8 cellular contexts compared by ENCODE assay signal in the genomic region with DNA sequence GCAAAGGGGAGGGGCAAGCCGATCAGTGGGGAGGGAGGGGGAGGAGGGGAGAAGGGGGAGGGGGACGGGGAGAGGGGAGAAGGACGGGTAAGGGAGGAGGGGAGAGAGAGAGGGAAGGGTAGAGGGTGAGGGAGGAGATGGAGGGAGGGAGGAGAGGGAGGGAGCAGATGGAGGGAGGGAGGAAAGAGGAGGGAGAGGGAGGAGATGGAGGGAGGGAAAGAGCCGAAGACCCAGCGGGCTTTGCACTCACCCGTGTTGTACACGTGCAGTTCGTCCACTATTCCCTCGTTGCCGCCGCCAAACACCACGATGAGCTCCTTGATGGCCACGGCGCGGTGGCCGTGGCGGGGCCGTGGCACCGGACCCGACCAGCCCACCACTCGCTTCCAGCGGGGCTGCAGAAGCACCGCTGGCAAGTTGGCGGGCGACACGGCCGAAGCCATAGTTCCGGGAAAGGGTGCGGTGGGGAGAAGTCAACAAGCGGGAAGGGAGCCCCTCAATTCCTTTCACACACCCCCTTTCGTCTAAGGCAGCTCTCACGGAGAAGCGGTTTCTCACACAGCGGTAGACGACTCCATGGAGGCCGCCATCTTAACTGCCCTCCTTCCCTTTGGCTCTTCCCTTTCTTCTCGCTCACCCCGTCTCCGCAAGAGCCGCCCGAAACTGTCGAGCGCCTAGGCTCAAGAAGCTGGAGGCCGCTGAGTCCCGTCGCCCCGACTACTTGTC. TPM values are rescaled to one million over a fixed set of nuclear protein-coding genes. Genes with fewer than 3 reads are reported as not detected.
DNase-seq lines count a peak whose midpoint lies in the region; ATAC-seq and TF ChIP-seq lines count a peak whose summit lies in the region.

No MANE protein-coding gene starts in this region.

- no peak for TF ChIP-seq CTCF in chondrocyte (IDR thresholded peaks at IDR 0.05)

- no peaks in the 10 kb centered on the region for H3K27me3 Mint-ChIP-seq in chondrocyte (ENCODE audit: low read depth)
- H3K27me3 Mint-ChIP-seq in stimulated activated naive CD8-positive, alpha-beta T cell treated with anti-CD3 and anti-CD28 coated beads, Interleukin-15, amount 100 ng/mL, for 72 hours, result no peaks in the 10 kb centered on the region

- H3K36me3 Mint-ChIP-seq in chondrocyte (ENCODE audit: low read depth), result no peaks in the 10 kb centered on the region

- peak overlapping the region; percentile 85 for H3K4me3 ChIP-seq in GM08714 (ENCODE audit: low read length)

- peak; percentile 2 for ATAC-seq in stimulated activated naive CD8-positive, alpha-beta T cell treated with anti-CD3 and anti-CD28 coated beads, Interleukin-15, amount 100 ng/mL, for 72 hours

- peak overlapping the region; percentile 100 for H3K4me3 Mint-ChIP-seq in chondrocyte (ENCODE audit: unreplicated experiment)
- peak overlapping the region; percentile 100 for H3K4me3 Mint-ChIP-seq in stimulated activated naive CD8-positive, alpha-beta T cell treated with anti-CD3 and anti-CD28 coated beads, Interleukin-15, amount 100 ng/mL, for 72 hours

- H3K27ac Mint-ChIP-seq in chondrocyte (ENCODE audit: unreplicated experiment), result peak overlapping the region; percentile 100
- peak overlapping the region; percentile 100 for H3K27ac Mint-ChIP-seq in stimulated activated naive CD8-positive, alpha-beta T cell treated with anti-CD3 and anti-CD28 coated beads, Interleukin-15, amount 100 ng/mL, for 72 hours

- H3K9me3 Mint-ChIP-seq in chondrocyte (ENCODE audit: low read depth), result no peaks in the 10 kb centered on the region
- H3K9me3 Mint-ChIP-seq in stimulated activated naive CD8-positive, alpha-beta T cell treated with anti-CD3 and anti-CD28 coated beads, Interleukin-15, amount 100 ng/mL, for 72 hours, result no peaks in the 10 kb centered on the region

- peaks cover 61% of the 10 kb centered on the region for H3K4me1 Mint-ChIP-seq in chondrocyte (ENCODE audit: low read depth)
- peaks cover 49% of the 10 kb centered on the region for H3K4me1 Mint-ChIP-seq in stimulated activated naive CD8-positive, alpha-beta T cell treated with anti-CD3 and anti-CD28 coated beads, Interleukin-15, amount 100 ng/mL, for 72 hours

- DNase-seq in A172 (ENCODE audit: low spot score) (peak; percentile 82), HS-27A (ENCODE audit: low read depth) (peak; percentile 26), RPMI8226 (peak; percentile 87), chondrocyte (ENCODE audit: low spot score) (no peak), left kidney (ENCODE audit: low read depth, low spot score) (peak; percentile 80), epidermal melanocyte (ENCODE audit: insufficient read length, low spot score) (no peak)
- peak in 1 of 2 donors; percentile 27 for DNase-seq in stimulated activated naive CD8-positive, alpha-beta T cell treated with anti-CD3 and anti-CD28 coated beads, Interleukin-15, amount 100 ng/mL, for 72 hours

RNA-seq across cellular contexts. Expression of a gene that starts 1.1 kb away (rescaled TPM):
- 40.8 and 41.7 TPM in 2 replicates for total RNA-seq in A172 (2014; rRNA removed; shearing (Covaris generic))
- total RNA-seq in chondrocyte, result 60.1 to 89.9 TPM (median 67.2 TPM) in 3 replicates

RNA-seq across cellular contexts. Expression of a gene that starts 2.0 kb away (rescaled TPM):
- 8.6 and 9.6 TPM in 2 replicates for total RNA-seq in A172 (2014; rRNA removed; shearing (Covaris generic))
- 12.3 to 20.3 TPM (median 18.3 TPM) in 3 replicates for total RNA-seq in chondrocyte

RNA-seq across cellular contexts. Expression of a gene that starts 26.1 kb away (rescaled TPM):
- total RNA-seq in A172 (2014; rRNA removed; shearing (Covaris generic)), result 0.62 TPM in 2 replicates
- 6.5 to 13.4 TPM (median 13.1 TPM) in 3 replicates for total RNA-seq in chondrocyte

RNA-seq across cellular contexts. Expression of a gene that starts 35.7 kb away (rescaled TPM):
- 210 and 249 TPM in 2 replicates for total RNA-seq in A172 (2014; rRNA removed; shearing (Covaris generic))
- total RNA-seq in chondrocyte, result 89.5 to 99.8 TPM (median 91.4 TPM) in 3 replicates

RNA-seq across cellular contexts. Expression of a gene that starts 44.5 kb away (rescaled TPM):
- 1.3 and 5.3 TPM in 2 replicates for total RNA-seq in A172 (2014; rRNA removed; shearing (Covaris generic))
- total RNA-seq in chondrocyte, result 2.8 to 3.7 TPM (median 3.1 TPM) in 3 replicates

Comparison
In these comparisons a context has a peak if more than half of its experiments do, and no peak if none do; other contexts are left out.
1. DNase-seq: peak in A172 (single experiment), HS-27A (single experiment), RPMI8226 (single experiment) and left kidney (single experiment); none in chondrocyte (single experiment) and epidermal melanocyte (single experiment).